In the genomic region with DNA sequence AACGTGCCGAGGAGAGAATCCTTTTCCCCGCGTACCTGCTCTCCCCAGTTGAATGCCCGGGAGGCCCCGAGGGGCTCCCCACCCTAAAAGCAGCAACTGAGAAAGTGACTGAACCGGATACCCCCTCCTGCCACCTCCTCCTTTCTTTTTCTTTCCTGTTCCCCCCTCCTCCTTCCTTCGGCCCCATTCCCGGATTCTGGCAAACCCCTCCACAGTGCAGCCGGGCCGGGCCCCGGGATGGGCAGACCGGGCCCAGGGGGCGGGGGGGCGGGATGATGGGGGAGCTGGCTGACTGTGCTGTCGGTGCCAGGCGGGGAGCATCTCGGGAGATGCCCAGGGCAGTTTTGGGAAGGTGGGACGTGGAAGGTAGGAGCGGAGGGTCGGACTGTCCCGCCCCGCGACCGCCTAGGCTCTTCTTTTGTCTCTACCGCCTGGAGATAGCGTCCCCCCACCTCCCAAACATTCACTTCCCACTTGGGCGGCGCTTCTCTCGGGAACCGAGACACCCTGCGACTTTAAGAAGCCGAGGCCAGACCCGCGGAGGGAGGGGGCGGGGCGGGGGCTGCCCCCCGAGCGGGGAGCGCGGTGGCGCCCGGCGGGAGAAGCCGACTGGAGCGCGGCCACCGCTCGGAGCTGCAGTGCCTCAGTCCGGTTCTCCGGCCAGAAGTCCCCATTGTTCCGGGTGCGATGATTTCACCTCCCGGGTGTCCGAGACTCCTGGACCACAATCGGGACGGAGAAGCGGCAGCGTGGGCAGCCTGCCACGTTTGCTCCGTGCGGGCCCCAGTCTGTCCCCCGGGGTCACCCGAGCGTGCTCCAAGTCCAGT, we compare ENCODE assay signal across 8 cellular contexts. TPM values are rescaled to one million over a fixed set of nuclear protein-coding genes. Genes with fewer than 3 reads are reported as not detected.
DNase-seq lines count a peak whose midpoint lies in the region; ATAC-seq and TF ChIP-seq lines count a peak whose summit lies in the region.

No MANE protein-coding gene starts in this region.

- DNase-seq in ELR (ENCODE audit: low read depth) (peak; percentile 60), LNCaP clone FGC (ENCODE audit: low read depth) (no peak), cerebellar cortex (ENCODE audit: low spot score) (peak; percentile 59), myocyte (ENCODE audit: low read depth) (peak; percentile 73), GOT3 (lab: John Stamatoyannopoulos, UW) (no peak)
- no peak for DNase-seq in activated naive CD4-positive, alpha-beta T cell (lab: John Stamatoyannopoulos, UW)

- no peak for ATAC-seq in GM21360 (IDR thresholded peaks at IDR 0.05; ENCODE audit: unreplicated experiment)
- ATAC-seq in HG02678 (IDR thresholded peaks at IDR 0.05; ENCODE audit: unreplicated experiment), result no peak

- H3K4me3 ChIP-seq in LNCaP clone FGC (ENCODE audit: low read depth, low read length), result peak overlapping the region; percentile 53

- no peak for TF ChIP-seq CTCF in LNCaP clone FGC (IDR thresholded peaks at IDR 0.05; ENCODE audit: control insufficient read depth, extremely low read depth, insufficient read depth)

RNA-seq across cellular contexts. Expression of a gene that starts 8.2 kb away (rescaled TPM):
- total RNA-seq in myocyte, result 0.47 and 0.67 TPM in 2 replicates
- polyA plus RNA-seq in myocyte (2012), result 0.54 TPM

RNA-seq across cellular contexts. Expression of a gene that starts 9.2 kb away (rescaled TPM):
- 0.78 and 0.94 TPM in 2 replicates for total RNA-seq in myocyte
- polyA plus RNA-seq in myocyte (2012), result 1.7 TPM

Comparison
In these comparisons a context has a peak if more than half of its experiments do, and no peak if none do; other contexts are left out.
1. DNase-seq: peak in ELR (single experiment), cerebellar cortex (single experiment) and myocyte (single experiment); none in LNCaP clone FGC (single experiment), GOT3 (single experiment) and activated naive CD4-positive, alpha-beta T cell (0 of 4).